ENCODE assay signal across 13 cellular contexts in the genomic region with DNA sequence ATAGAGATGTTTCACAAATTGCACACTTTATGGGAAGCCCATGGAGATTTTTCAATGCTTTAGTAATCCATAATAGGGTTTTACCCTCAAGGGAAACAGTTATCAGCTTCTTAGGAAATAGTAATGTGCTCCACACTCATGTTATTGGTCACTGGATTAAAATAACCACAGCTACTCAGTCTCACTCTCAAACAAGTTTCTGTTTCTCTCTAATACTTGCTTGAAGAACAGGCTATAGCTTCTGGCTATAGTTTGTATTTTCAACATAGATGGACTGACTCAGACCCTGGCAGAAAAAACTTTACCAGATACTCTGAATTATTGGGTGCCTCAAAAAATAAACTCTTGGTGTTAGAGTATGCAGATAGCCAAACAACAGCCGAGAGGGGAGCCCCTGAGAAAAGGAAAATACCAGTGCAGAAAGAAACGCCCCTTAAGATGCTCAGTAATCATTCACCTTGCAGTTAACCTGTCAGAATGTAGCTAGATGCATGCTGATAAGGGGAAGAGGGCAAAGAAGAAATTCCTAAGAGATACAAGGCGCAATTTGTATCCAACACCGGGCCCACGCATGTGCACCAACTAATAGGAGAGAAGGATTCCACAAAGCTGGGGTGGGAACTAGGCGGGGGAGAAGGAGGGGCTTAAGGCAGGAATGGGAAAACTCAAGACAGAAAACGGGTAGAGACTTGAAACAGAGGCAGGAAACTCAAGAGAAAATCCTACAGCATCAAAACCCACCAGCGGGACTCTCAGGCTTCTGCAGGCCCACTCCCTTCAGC. TPM values are rescaled to one million over a fixed set of nuclear protein-coding genes. Genes with fewer than 3 reads are reported as not detected.
DNase-seq lines count a peak whose midpoint lies in the region; ATAC-seq and TF ChIP-seq lines count a peak whose summit lies in the region.
"Had no signal": no experiment of that assay in that cellular context is flagged by ENCODE, and none has a peak within 500 bp of the region (broad histone marks: within the 10 kb centered on the region; RNA-seq: fewer than 3 reads in every experiment).

No MANE protein-coding gene starts in this region.

- no peaks in the 10 kb centered on the region for H3K9me3 ChIP-seq in mesenchymal stem cell (ENCODE audit: control insufficient read depth, low read length)

- POLR2A ChIA-PET in RWPE1 (lab: Yijun Ruan, JAX; ENCODE audit: low non-redundant PET), result no interaction called here

- CTCF ChIA-PET in RWPE1 (lab: Yijun Ruan, JAX), result interaction anchor here (0.7 kb wide), 1 partner anchor 41 kb away, joined by 4 read pairs; no protein-coding TSS in a partner anchor

- no peak overlapping the region for H3K18ac ChIP-seq in mesenchymal stem cell (ENCODE audit: low read depth in 1 of 2, low read length in 2 of 2)

- H2BK12ac ChIP-seq in mesenchymal stem cell (ENCODE audit: low read length in 2 of 2), result no peak overlapping the region

- no peaks in the 10 kb centered on the region for H3K4me1 ChIP-seq in mesenchymal stem cell (ENCODE audit: control insufficient read depth, insufficient read depth, low read depth, low read length)
- H3K4me1 ChIP-seq: BLaER1 treated with 17β-estradiol and CSF1 and Interleukin-3, amounts not matched to agents 10 nM and 100 nM had no signal

- H3K4me3 ChIP-seq in H7 (ENCODE audit: insufficient read depth, low read depth, low read length) (no peak overlapping the region), mesenchymal stem cell (ENCODE audit: insufficient read depth in 1 of 2, low read depth in 1 of 2, low read length in 2 of 2) (peak overlapping the region in 1 of 2 experiments; percentile 55)
- H3K4me3 ChIP-seq: BLaER1 treated with 17β-estradiol and CSF1 and Interleukin-3, amounts not matched to agents 10 nM and 100 nM had no signal

- no peak overlapping the region for H4K8ac ChIP-seq in mesenchymal stem cell (ENCODE audit: low read length)

- H3K27ac ChIP-seq in RWPE1 (no peak overlapping the region), mesenchymal stem cell (ENCODE audit: low read length, poor library complexity, severe bottlenecking) (no peak overlapping the region)
- H3K27ac ChIP-seq: BLaER1 treated with 17β-estradiol and CSF1 and Interleukin-3, amounts not matched to agents 10 nM and 100 nM had no signal

- H3K4ac ChIP-seq in mesenchymal stem cell (ENCODE audit: low read depth in 1 of 2, low read length in 2 of 2), result no peak overlapping the region

- no peak overlapping the region for H2BK120ac ChIP-seq in mesenchymal stem cell (ENCODE audit: low read depth, low read length)

- H3K27me3 ChIP-seq in H7 (ENCODE audit: control insufficient read depth, insufficient read depth, low read length) (no peaks in the 10 kb centered on the region), mesenchymal stem cell (ENCODE audit: control insufficient read depth in 1 of 2, insufficient read depth in 1 of 2, low read length in 2 of 2) (no peaks in the 10 kb centered on the region)
- H3K27me3 ChIP-seq: BLaER1 treated with 17β-estradiol and CSF1 and Interleukin-3, amounts not matched to agents 10 nM and 100 nM had no signal

- H3K79me1 ChIP-seq in mesenchymal stem cell (replicated peaks; ENCODE audit: low read length, poor library complexity, severe bottlenecking), result no peaks in the 10 kb centered on the region

- peak overlapping the region; percentile 16 for H3K9ac ChIP-seq in mesenchymal stem cell (ENCODE audit: low read length)
- H3K9ac ChIP-seq: BLaER1 treated with 17β-estradiol and CSF1 and Interleukin-3, amounts not matched to agents 10 nM and 100 nM had no signal

- H3K36me3 ChIP-seq in H7 (replicated peaks; ENCODE audit: control insufficient read depth, insufficient read depth, low read length) (no peaks in the 10 kb centered on the region), mesenchymal stem cell (ENCODE audit: control insufficient read depth in 1 of 2, insufficient read depth in 2 of 2, low read depth in 1 of 2, low read length in 2 of 2) (no peaks in the 10 kb centered on the region)
- H3K36me3 ChIP-seq: BLaER1 treated with 17β-estradiol and CSF1 and Interleukin-3, amounts not matched to agents 10 nM and 100 nM had no signal

- no peak overlapping the region for H3K23ac ChIP-seq in mesenchymal stem cell (ENCODE audit: low read length in 2 of 2)

- no peak overlapping the region for H3K14ac ChIP-seq in mesenchymal stem cell (ENCODE audit: low read length in 2 of 2)

- no peak overlapping the region for H4K91ac ChIP-seq in mesenchymal stem cell (ENCODE audit: low read length)

- ATAC-seq in HG03039 (IDR thresholded peaks at IDR 0.05; ENCODE audit: unreplicated experiment), result no peak
- ATAC-seq in GM21786 (IDR thresholded peaks at IDR 0.05; ENCODE audit: unreplicated experiment), result no peak
- ATAC-seq: stimulated activated memory B cell treated with anti-CD40 and anti-IgM and Interleukin-4, amounts not matched to agents 10 μg/mL and 1 μg/mL and 100 μg/mL, for 72 hours had no signal

- no peak for TF ChIP-seq CTCF in RWPE1 (conservative IDR thresholded peaks at IDR 0.05; ENCODE audit: low read depth)

- DNase-seq in GM04504 (ENCODE audit: low read depth) (peak; percentile 16), H7 (peak; percentile 5), RWPE1 (ENCODE audit: low spot score) (peak; percentile 9), mesenchymal stem cell (peak; percentile 7), NCI-H2171 treated with DMSO at 0.1 percent for 48 hours (lab: John Stamatoyannopoulos, UW) (no peak)
- no peak for DNase-seq in stimulated activated CD4-positive, alpha-beta T cell treated with anti-CD3 and anti-CD28 coated beads, Interleukin-4, amount 100 ng/mL, for 1 hour
- DNase-seq: cortex of kidney, glutamatergic neuron, NCI-H524 treated with DMSO at 0.1 percent for 48 hours had no signal

- no peak overlapping the region for H2BK5ac ChIP-seq in mesenchymal stem cell (ENCODE audit: low read depth, low read length, poor library complexity, severe bottlenecking)

- H3K4me2 ChIP-seq in mesenchymal stem cell (ENCODE audit: low read length, poor library complexity, severe bottlenecking), result no peak overlapping the region
- H3K4me2 ChIP-seq: BLaER1 treated with 17β-estradiol and CSF1 and Interleukin-3, amounts not matched to agents 10 nM and 100 nM had no signal

- no peak overlapping the region for H2AK5ac ChIP-seq in mesenchymal stem cell (ENCODE audit: low read length, severe bottlenecking)

- 61% methylated on average over 7 of the region's 8 CpGs for WGBS in mesenchymal stem cell

- H2BK15ac ChIP-seq in mesenchymal stem cell (ENCODE audit: low read depth, poor library complexity, severe bottlenecking), result no peak overlapping the region

- H2AFZ ChIP-seq in mesenchymal stem cell (ENCODE audit: low read depth, low read length), result peak overlapping the region; percentile 39

RNA-seq across cellular contexts. Expression of a gene that starts 30.4 kb away (rescaled TPM):
- total RNA-seq in H7 (2014; rRNA removed; shearing (Covaris generic)), result 4.1 and 5.5 TPM in 2 replicates
- polyA plus RNA-seq in mesenchymal stem cell (2013, experiment 1 of 2), result 3.6 TPM
- 3.5 TPM for polyA plus RNA-seq in mesenchymal stem cell (2013, experiment 2 of 2)

Comparison
In these comparisons a context has a peak if more than half of its experiments do, and no peak if none do; other contexts are left out.
1. DNase-seq: peak in GM04504 (single experiment), H7 (single experiment), RWPE1 (single experiment) and mesenchymal stem cell (single experiment); none in NCI-H2171 treated with DMSO at 0.1 percent for 48 hours (single experiment) and stimulated activated CD4-positive, alpha-beta T cell treated with anti-CD3 and anti-CD28 coated beads, Interleukin-4, amount 100 ng/mL, for 1 hour (single experiment).